In the genomic region with DNA sequence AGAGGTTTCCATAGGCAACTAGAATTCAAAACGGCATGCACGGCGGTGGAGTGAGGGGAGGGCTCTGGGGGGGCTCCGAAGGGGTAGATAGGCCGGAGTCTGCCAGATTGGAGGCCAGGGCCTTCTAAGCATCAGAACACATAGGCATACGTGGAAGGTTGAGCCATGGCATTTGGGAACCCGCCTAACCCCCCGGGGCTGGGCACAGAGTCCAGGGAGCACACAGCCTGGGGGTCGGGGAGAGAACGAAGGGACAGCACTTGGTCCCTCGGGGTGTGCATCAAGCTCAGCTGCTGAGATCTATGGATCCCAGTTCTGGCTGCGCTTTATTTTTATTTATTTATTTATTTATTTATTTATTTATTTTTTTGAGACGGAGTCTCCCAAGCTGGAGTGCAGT, we compare ENCODE assay signal across 14 cellular contexts.
"Had no signal": no experiment of that assay in that cellular context is flagged by ENCODE, and none has a peak within 500 bp of the region (broad histone marks: within the 10 kb centered on the region; RNA-seq: fewer than 3 reads in every experiment).

No MANE protein-coding gene starts in this region.

- H3K36me3 ChIP-seq: neutrophil, right atrium auricular region, WERI-Rb-1 had no signal

- H3K4me1 ChIP-seq: right atrium auricular region had no signal

- H3K9me3 ChIP-seq: neutrophil, right atrium auricular region had no signal

- H3K4me3 ChIP-seq: right atrium auricular region had no signal

- H3K27me3 ChIP-seq: right atrium auricular region had no signal

- DNase-seq: activated CD4-positive, alpha-beta T cell treated with anti-CD3 and anti-CD28 coated beads, Interleukin-2, amount 10 ng/mL, durations not matched to agents 24 days and 14 days; activated CD8-positive, alpha-beta memory T cell treated with anti-CD3 and anti-CD28 coated beads for 24 hours; activated naive CD4-positive, alpha-beta T cell treated with anti-CD3 and anti-CD28 coated beads, Interleukin-2, amount 10 ng/mL, durations not matched to agents 7 days and 5 days; dermis blood vessel endothelial cell; hypothalamus; kidney glomerular epithelial cell; naive thymus-derived CD4-positive, alpha-beta T cell; small intestine; stimulated activated naive CD4-positive, alpha-beta T cell; substantia nigra; T1000; WERI-Rb-1 had no signal

- H3K27ac ChIP-seq: neutrophil, right atrium auricular region, WERI-Rb-1 had no signal
